In the genomic region with DNA sequence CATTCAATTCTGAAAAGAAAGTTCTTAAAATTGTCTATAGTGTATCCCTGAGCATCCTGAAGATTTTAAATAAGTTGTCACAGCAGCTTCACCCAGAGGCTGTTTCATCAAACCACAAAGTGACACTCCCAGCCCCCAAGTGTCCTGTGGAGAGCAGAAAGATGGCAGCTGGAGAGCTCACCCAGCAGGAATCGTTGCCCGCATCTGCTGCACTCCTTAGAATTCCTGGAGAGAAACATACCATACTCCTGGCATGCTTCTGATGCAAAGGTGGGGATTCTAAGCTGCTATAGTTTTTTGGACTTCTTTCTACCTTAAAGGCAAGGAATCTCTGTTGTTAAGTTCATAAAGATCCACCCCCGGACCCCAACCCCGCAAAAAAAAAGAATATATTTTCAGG, we compare ENCODE assay signal across 8 cellular contexts. TPM values are rescaled to one million over a fixed set of nuclear protein-coding genes. Genes with fewer than 3 reads are reported as not detected.
"Had no signal": no experiment of that assay in that cellular context is flagged by ENCODE, and none has a peak within 500 bp of the region (broad histone marks: within the 10 kb centered on the region; RNA-seq: fewer than 3 reads in every experiment).

No MANE protein-coding gene starts in this region.

- DNase-seq: GM23248, GOT3, H9, HCEC 1CT, KBM-7 had no signal

- ATAC-seq: HepG2 had no signal

- H3K9ac ChIP-seq: GM23248 had no signal

- H3K27ac ChIP-seq: GM23248 had no signal

- H3K4me3 ChIP-seq: GM23248 had no signal

- H2AFZ ChIP-seq: GM23248 had no signal

RNA-seq across cellular contexts. Expression of a gene that starts 19.5 kb away (rescaled TPM):
- total RNA-seq: GM23248, HepG2, HT1080 had no signal
- polyA plus RNA-seq: HepG2, IgD-negative memory B cell had no signal
